ENCODE assay signal across 30 cellular contexts in the genomic region with DNA sequence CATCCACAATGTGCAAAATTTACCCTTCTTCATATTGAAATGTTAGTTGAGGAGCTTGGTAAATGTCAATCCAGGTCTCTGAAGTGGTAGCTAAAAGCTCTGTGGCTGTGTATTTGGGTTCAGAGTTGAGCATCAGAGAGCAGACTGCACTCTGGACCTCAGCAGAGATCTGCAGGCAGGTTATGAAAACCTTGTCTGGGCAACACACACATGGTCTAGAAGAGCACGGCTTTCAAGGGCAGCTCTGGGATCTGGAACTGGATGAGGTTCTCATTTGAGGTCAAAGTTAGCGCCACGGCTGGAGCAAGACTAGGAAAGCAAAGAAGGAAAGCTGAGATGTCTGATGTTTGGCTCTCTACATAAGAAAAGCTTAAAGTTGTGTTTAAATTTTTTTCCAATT.
"Had no signal": no experiment of that assay in that cellular context is flagged by ENCODE, and none has a peak within 500 bp of the region (broad histone marks: within the 10 kb centered on the region; RNA-seq: fewer than 3 reads in every experiment).

No MANE protein-coding gene starts in this region.

- H3K36me3 ChIP-seq: WERI-Rb-1 had no signal

- H3K4me3 ChIP-seq: body of pancreas, coronary artery had no signal

- H3K9me3 ChIP-seq: body of pancreas had no signal

- H3K27ac Mint-ChIP-seq: activated B cell treated with CpG ODN at 0.5 μM for 24 hours; activated CD8-positive, alpha-beta T cell treated with anti-CD3 and anti-CD28 coated beads for 36 hours; activated naive CD8-positive, alpha-beta T cell; activated T-helper 17 cell treated with anti-CD3 and anti-CD28 coated beads, Interleukin-2, amount 50 U/mL, for 72 hours; dendritic cell treated with granulocyte-macrophage colony-stimulating factor and Interleukin-4, amounts not matched to agents 40 ng/mL and 50 ng/mL, for 4 days; T-helper 17 cell; T-helper 2 cell treated with Interferon-gamma antibody and Interleukin-4, amounts not matched to agents 5 μg/mL and 100 μg/mL, for 36 hours had no signal

- H3K4me1 Mint-ChIP-seq: activated B cell treated with CpG ODN at 0.5 μM for 24 hours; activated T-helper 17 cell treated with anti-CD3 and anti-CD28 coated beads, Interleukin-2, amount 50 U/mL, for 72 hours had no signal

- H3K4me3 Mint-ChIP-seq: activated B cell treated with CpG ODN at 0.5 μM for 24 hours; activated CD8-positive, alpha-beta T cell treated with anti-CD3 and anti-CD28 coated beads for 36 hours; activated naive CD8-positive, alpha-beta T cell; activated T-cell treated with anti-CD3 and anti-CD28 coated beads, Interleukin-2, amount 50 U/mL, for 4 hours; activated T-helper 17 cell treated with anti-CD3 and anti-CD28 coated beads, Interleukin-2, amount 50 U/mL, for 72 hours; dendritic cell treated with granulocyte-macrophage colony-stimulating factor and Interleukin-4, amounts not matched to agents 40 ng/mL and 50 ng/mL, for 4 days; T-helper 17 cell; T-helper 2 cell treated with Interferon-gamma antibody and Interleukin-4, amounts not matched to agents 5 μg/mL and 100 μg/mL, for 36 hours had no signal

- H3K27me3 ChIP-seq: body of pancreas had no signal

- H3K27ac ChIP-seq: body of pancreas, coronary artery, WERI-Rb-1 had no signal

- ATAC-seq: activated CD4-positive, CD25-positive, alpha-beta regulatory T cell treated with anti-CD3 and anti-CD28 coated beads, Interleukin-2, amount 50 U/mL, for 24 hours; activated CD8-positive, alpha-beta T cell treated with anti-CD3 and anti-CD28 coated beads for 36 hours; activated T-cell treated with anti-CD3 and anti-CD28 coated beads, Interleukin-2, amount 50 U/mL, for 4 hours; activated T-helper 17 cell treated with anti-CD3 and anti-CD28 coated beads, Interleukin-2, amount 50 U/mL, for 72 hours; body of pancreas; esophagus mucosa; T-helper 17 cell had no signal

- H3K4me1 ChIP-seq: body of pancreas had no signal

- H3K9me3 Mint-ChIP-seq: activated CD8-positive, alpha-beta T cell treated with anti-CD3 and anti-CD28 coated beads for 36 hours; activated T-cell treated with anti-CD3 and anti-CD28 coated beads, Interleukin-2, amount 50 U/mL, for 4 hours; dendritic cell treated with granulocyte-macrophage colony-stimulating factor and Interleukin-4, amounts not matched to agents 40 ng/mL and 50 ng/mL, for 4 days; T-helper 2 cell treated with Interferon-gamma antibody and Interleukin-4, amounts not matched to agents 5 μg/mL and 100 μg/mL, for 36 hours had no signal

- H3K36me3 Mint-ChIP-seq: activated naive CD8-positive, alpha-beta T cell had no signal

- DNase-seq: activated B cell treated with CpG ODN at 0.5 μM for 24 hours; activated CD4-positive, alpha-beta T cell treated with anti-CD3 and anti-CD28 coated beads for 48 hours; activated CD4-positive, alpha-beta T cell treated with anti-CD3 and anti-CD28 coated beads, Interleukin-2, amount 50 U/mL, for 1 hour; activated CD4-positive, alpha-beta T cell treated with anti-CD3 and anti-CD28 coated beads, Interleukin-2, amount 50 U/mL, for 48 hours; activated CD8-positive, alpha-beta memory T cell treated with anti-CD3 and anti-CD28 coated beads for 24 hours; activated CD8-positive, alpha-beta T cell treated with anti-CD3 and anti-CD28 coated beads for 36 hours; activated effector memory CD4-positive, alpha-beta T cell treated with Interleukin-2 at 50 U/mL for 16 hours; activated gamma-delta T cell treated with Interleukin-2 at 50 U/mL for 16 hours; activated naive CD4-positive, alpha-beta T cell treated with anti-CD3 and anti-CD28 coated beads, Interleukin-2, amount 50 U/mL, for 16 hours; activated naive CD4-positive, alpha-beta T cell treated with Interleukin-2 at 50 U/mL for 16 hours; activated T-cell treated with anti-CD3 and anti-CD28 coated beads, Interleukin-2, amount 50 U/mL, for 4 hours; amniotic stem cell; aorta; body of pancreas; central memory CD4-positive, alpha-beta T cell; cerebellar nuclear complex; effector CD8-positive, alpha-beta T cell; foreskin fibroblast; glutamatergic neuron; T-helper 1 cell; T-helper 17 cell; T1000; WERI-Rb-1 had no signal
